In the genomic region with DNA sequence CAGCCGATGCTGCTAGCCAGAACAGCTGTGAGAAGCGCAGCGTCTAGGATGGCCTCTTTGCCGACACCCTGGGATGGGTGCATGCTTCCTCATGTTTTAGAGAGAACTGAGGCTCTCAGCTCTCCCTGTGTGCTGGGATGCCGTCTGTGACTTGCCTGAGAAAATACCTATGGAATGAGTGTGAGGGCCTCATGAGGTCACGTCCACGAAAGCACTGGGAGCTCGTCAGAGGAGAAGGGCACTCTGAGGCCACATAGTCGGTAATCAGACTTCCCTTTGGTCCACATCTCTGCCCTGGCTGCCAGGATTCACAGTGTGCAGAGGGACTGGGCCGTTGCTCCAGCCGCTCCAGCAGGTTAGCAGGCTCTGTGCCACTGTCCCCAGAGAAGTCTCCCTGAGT, we compare ENCODE assay signal across 10 cellular contexts. TPM values are rescaled to one million over a fixed set of nuclear protein-coding genes. Genes with fewer than 3 reads are reported as not detected.
A peak's percentile ranks its signal among the peaks of the same experiment; 100 is the strongest.
DNase-seq lines count a peak whose midpoint lies in the region; ATAC-seq and TF ChIP-seq lines count a peak whose summit lies in the region.
"Had no signal": no experiment of that assay in that cellular context is flagged by ENCODE, and none has a peak within 500 bp of the region (broad histone marks: within the 10 kb centered on the region; RNA-seq: fewer than 3 reads in every experiment).

No MANE protein-coding gene starts in this region.

- BruUV-seq in OCI-LY7 (replicated peaks; lab: Mats Ljungman, UMichigan) = no TSS peak

- H3K9me2 ChIP-seq in hepatocyte (replicated peaks; ENCODE audit: insufficient read depth) = no peaks in the 10 kb centered on the region
- no peaks in the 10 kb centered on the region for H3K9me2 ChIP-seq in OCI-LY7 (ENCODE audit: insufficient read depth, low read length)

- H3K4me1 ChIP-seq in hepatocyte (ENCODE audit: insufficient read depth) = peaks cover 20% of the 10 kb centered on the region
- peaks cover 50% of the 10 kb centered on the region for H3K4me1 ChIP-seq in OCI-LY7 (ENCODE audit: insufficient read depth, low read length, poor library complexity, severe bottlenecking)

- TF ChIP-seq CTCF in astrocyte of the spinal cord (IDR thresholded peaks at IDR 0.05; ENCODE audit: low read depth, low read length) (no peak), hepatocyte (IDR thresholded peaks at IDR 0.05; ENCODE audit: poor library complexity) (no peak), OCI-LY7 (conservative IDR thresholded peaks at IDR 0.05; ENCODE audit: low read length) (no peak)

- no peaks in the 10 kb centered on the region for H3K27me3 ChIP-seq in hepatocyte

- CTCF ChIA-PET in OCI-LY7 (lab: Charles Lee; ENCODE audit: unreplicated experiment) = no interaction called here

- no peaks in the 10 kb centered on the region for H3K36me3 ChIP-seq in hepatocyte (replicated peaks; ENCODE audit: insufficient read depth, low read depth)
- H3K36me3 ChIP-seq in OCI-LY7 (ENCODE audit: insufficient read depth, low read length) = peaks cover 82% of the 10 kb centered on the region

- H3K27ac ChIP-seq in hepatocyte = no peak overlapping the region
- peak overlapping the region; percentile 17 for H3K27ac ChIP-seq in substantia nigra (ENCODE audit: low read depth, low read length, poor library complexity, severe bottlenecking)
- H3K27ac ChIP-seq in OCI-LY7 (ENCODE audit: low read depth, low read length, poor library complexity, severe bottlenecking) = no peak overlapping the region
- H3K27ac ChIP-seq: VCaP had no signal

- H3K9me3 ChIP-seq in hepatocyte (ENCODE audit: low read depth) = no peaks in the 10 kb centered on the region
- no peaks in the 10 kb centered on the region for H3K9me3 ChIP-seq in OCI-LY7 (ENCODE audit: low read length)

- H3K4me3 ChIP-seq in astrocyte of the spinal cord (ENCODE audit: low read depth, low read length) (no peak overlapping the region), hepatocyte (no peak overlapping the region), OCI-LY7 (ENCODE audit: low read depth, low read length, poor library complexity, severe bottlenecking) (no peak overlapping the region)

- H3K4me2 ChIP-seq in hepatocyte = no peak overlapping the region
- H3K4me2 ChIP-seq in OCI-LY7 (ENCODE audit: low read length) = no peak overlapping the region

- peaks cover 89% of the 10 kb centered on the region for H3K79me2 ChIP-seq in hepatocyte
- peaks cover 100% of the 10 kb centered on the region for H3K79me2 ChIP-seq in OCI-LY7 (ENCODE audit: insufficient read depth, low read depth, low read length)

- H2AFZ ChIP-seq in hepatocyte = no peak overlapping the region
- no peak overlapping the region for H2AFZ ChIP-seq in OCI-LY7 (ENCODE audit: low read length)

- peak; percentile 58 for DNase-seq in HS-5 (ENCODE audit: low read depth)
- DNase-seq in astrocyte of the spinal cord (ENCODE audit: low read depth, low spot score) = peak; percentile 91
- DNase-seq in hepatocyte (ENCODE audit: low spot score) = peak; percentile 65
- no peak for DNase-seq in substantia nigra (lab: John Stamatoyannopoulos, UW)
- DNase-seq in NCI-H446 (lab: John Stamatoyannopoulos, UW) = no peak
- no peak for DNase-seq in OCI-LY7 (ENCODE audit: low spot score)
- no peak for DNase-seq in stimulated activated CD4-positive, alpha-beta T cell treated with anti-CD3 and anti-CD28 coated beads, Interleukin-4, amount 100 ng/mL, for 4 hours
- DNase-seq: NCI-H1930 had no signal

- no peak for ATAC-seq in HG03139 (IDR thresholded peaks at IDR 0.05; ENCODE audit: unreplicated experiment)

- WGBS in hepatocyte (ENCODE audit: low lambda C conversion rate, missing lambda C conversion rate) = 63% methylated on average over 11 of the region's 11 CpGs

- in situ Hi-C loops in astrocyte of the spinal cord (cut with HindIII; ENCODE audit: low sequenced_read_pairs) = no loop called here

- intact Hi-C loops in OCI-LY7 (cut with micrococcal nuclease; ENCODE audit: unreplicated experiment) = no loop called here

- POLR2A ChIA-PET in OCI-LY7 (lab: Charles Lee) = no interaction called here

- peaks cover 7% of the 10 kb centered on the region for H4K20me1 ChIP-seq in hepatocyte (ENCODE audit: insufficient read depth, poor library complexity, severe bottlenecking)
- H4K20me1 ChIP-seq in OCI-LY7 (ENCODE audit: insufficient read depth, low read length) = peaks cover 46% of the 10 kb centered on the region

RNA-seq across cellular contexts. Expression of a gene that starts 54.6 kb away (rescaled TPM):
- total RNA-seq in hepatocyte = 15.4 and 22.7 TPM in 2 replicates
- polyA plus RNA-seq in hepatocyte = 4.6 and 12.6 TPM in 2 replicates
- 80.9 and 93.2 TPM in 2 replicates for total RNA-seq in OCI-LY7 (2014; rRNA removed; shearing (Covaris generic))
- 175 and 210 TPM in 2 replicates for total RNA-seq in OCI-LY7 (2022)

Comparison
In these comparisons a context has a peak if more than half of its experiments do, and no peak if none do; other contexts are left out.
1. DNase-seq: peak in HS-5 (single experiment), astrocyte of the spinal cord (single experiment) and hepatocyte (single experiment); none in substantia nigra (0 of 49), NCI-H446 (0 of 2), OCI-LY7 (single experiment) and stimulated activated CD4-positive, alpha-beta T cell treated with anti-CD3 and anti-CD28 coated beads, Interleukin-4, amount 100 ng/mL, for 4 hours (0 of 2).